In the genomic region with DNA sequence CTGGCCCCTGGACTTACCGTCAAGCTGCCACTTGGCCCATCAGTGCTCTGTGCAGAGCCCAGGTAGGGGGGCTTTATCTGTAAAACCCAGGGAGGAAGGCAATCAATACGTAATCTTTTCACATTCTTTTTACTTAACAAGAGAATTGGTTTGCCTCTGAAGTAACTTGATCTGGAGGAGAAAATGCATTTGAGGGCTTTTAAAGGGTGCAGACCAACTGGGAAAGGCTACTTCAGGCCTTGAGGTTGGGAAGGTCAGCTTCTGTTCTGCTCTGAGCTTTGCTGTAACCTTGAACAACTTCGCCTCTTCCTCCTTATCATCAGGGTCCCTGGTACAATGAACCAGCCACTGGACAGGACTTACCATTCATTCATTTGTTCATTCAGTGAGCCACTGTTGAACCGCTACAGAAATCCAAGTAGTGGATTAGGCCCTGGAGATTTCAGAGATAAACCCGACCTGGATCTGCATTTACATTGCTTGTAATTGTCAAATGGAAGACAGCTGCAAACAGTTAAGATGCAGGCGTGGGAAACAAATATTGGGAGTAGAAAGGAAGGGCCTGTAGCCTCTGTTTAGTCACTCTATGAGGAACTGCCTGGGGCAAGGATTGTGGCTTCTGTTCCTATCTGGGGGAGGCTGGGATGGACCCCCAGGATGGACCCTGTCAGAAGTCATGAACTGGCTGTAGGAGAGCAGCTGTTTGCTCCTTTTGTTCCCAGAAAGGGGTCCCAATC, we compare ENCODE assay signal across 9 cellular contexts.
DNase-seq lines count a peak whose midpoint lies in the region; ATAC-seq and TF ChIP-seq lines count a peak whose summit lies in the region.
"Had no signal": no experiment of that assay in that cellular context is flagged by ENCODE, and none has a peak within 500 bp of the region (broad histone marks: within the 10 kb centered on the region; RNA-seq: fewer than 3 reads in every experiment).

No MANE protein-coding gene starts in this region.

- WGBS in smooth muscle cell (ENCODE audit: low lambda C conversion rate), result 44% methylated on average over 6 of the region's 6 CpGs

- peaks cover 10% of the 10 kb centered on the region for H3K4me1 Mint-ChIP-seq in stimulated activated memory B cell treated with anti-CD40 and anti-IgM and Interleukin-4, amounts not matched to agents 10 μg/mL and 1 μg/mL and 100 μg/mL, for 72 hours

- ATAC-seq in foreskin keratinocyte, result peak; percentile 65
- ATAC-seq in GM21526 (IDR thresholded peaks at IDR 0.05; ENCODE audit: low FRiP score, unreplicated experiment), result no peak
- no peak for ATAC-seq in stimulated activated memory B cell treated with anti-CD40 and anti-IgM and Interleukin-4, amounts not matched to agents 10 μg/mL and 1 μg/mL and 100 μg/mL, for 72 hours

- peak overlapping the region; percentile 26 for H3K4me2 ChIP-seq in smooth muscle cell

- no peak overlapping the region for H3K4me3 Mint-ChIP-seq in stimulated activated memory B cell treated with anti-CD40 and anti-IgM and Interleukin-4, amounts not matched to agents 10 μg/mL and 1 μg/mL and 100 μg/mL, for 72 hours

- peak; percentile 24 for DNase-seq in activated effector memory CD4-positive, alpha-beta T cell treated with anti-CD3 and anti-CD28 coated beads, Interleukin-2, amount 50 U/mL, for 16 hours
- no peak for DNase-seq in activated effector memory CD4-positive, alpha-beta T cell treated with Interleukin-2 at 50 U/mL for 16 hours
- DNase-seq in SK-N-DZ (ENCODE audit: low spot score), result peak; percentile 82
- peak in 1 of 2 donors; percentile 71 for DNase-seq in foreskin keratinocyte
- no peak for DNase-seq in smooth muscle cell (lab: John Stamatoyannopoulos, UW; ENCODE audit: unreplicated experiment)
- DNase-seq in LoVo (ENCODE audit: low spot score), result no peak
- DNase-seq: stimulated activated CD8-positive, alpha-beta memory T cell treated with anti-CD3 and anti-CD28 coated beads, Interleukin-4, amount 100 ng/mL, for 48 hours had no signal

- H3K9me3 Mint-ChIP-seq in stimulated activated memory B cell treated with anti-CD40 and anti-IgM and Interleukin-4, amounts not matched to agents 10 μg/mL and 1 μg/mL and 100 μg/mL, for 72 hours, result no peaks in the 10 kb centered on the region

- H3K27me3 Mint-ChIP-seq in stimulated activated memory B cell treated with anti-CD40 and anti-IgM and Interleukin-4, amounts not matched to agents 10 μg/mL and 1 μg/mL and 100 μg/mL, for 72 hours, result peaks cover 10% of the 10 kb centered on the region

- H3K79me2 ChIP-seq in smooth muscle cell (ENCODE audit: low read depth), result no peaks in the 10 kb centered on the region

- H3K36me3 ChIP-seq in smooth muscle cell (ENCODE audit: low read depth), result no peaks in the 10 kb centered on the region

- H2AFZ ChIP-seq in smooth muscle cell (ENCODE audit: low read depth), result no peak overlapping the region

- TF ChIP-seq CTCF in foreskin keratinocyte (conservative IDR thresholded peaks at IDR 0.05) (no peak), smooth muscle cell (IDR thresholded peaks at IDR 0.05; ENCODE audit: borderline replicate concordance, insufficient read depth, poor library complexity, severe bottlenecking) (no peak)

- H3K27me3 ChIP-seq in foreskin keratinocyte (no peaks in the 10 kb centered on the region), smooth muscle cell (ENCODE audit: low read depth) (no peaks in the 10 kb centered on the region)

- H4K20me1 ChIP-seq in smooth muscle cell (ENCODE audit: low read depth), result no peaks in the 10 kb centered on the region

- H3K36me3 Mint-ChIP-seq in stimulated activated memory B cell treated with anti-CD40 and anti-IgM and Interleukin-4, amounts not matched to agents 10 μg/mL and 1 μg/mL and 100 μg/mL, for 72 hours, result no peaks in the 10 kb centered on the region

- H3K27ac Mint-ChIP-seq in stimulated activated memory B cell treated with anti-CD40 and anti-IgM and Interleukin-4, amounts not matched to agents 10 μg/mL and 1 μg/mL and 100 μg/mL, for 72 hours, result no peak overlapping the region

- H3F3A ChIP-seq in smooth muscle cell (ENCODE audit: low read depth), result peaks cover 9% of the 10 kb centered on the region

- H3K4me1 ChIP-seq in foreskin keratinocyte (peaks cover 15% of the 10 kb centered on the region), smooth muscle cell (ENCODE audit: low read depth) (peaks cover 28% of the 10 kb centered on the region)

- H3K27ac ChIP-seq in foreskin keratinocyte, result peak overlapping the region; percentile 10
- peak overlapping the region; percentile 19 for H3K27ac ChIP-seq in smooth muscle cell (ENCODE audit: low read depth)

- no peak overlapping the region for H3K4me3 ChIP-seq in smooth muscle cell

- H3K9me3 ChIP-seq in smooth muscle cell (replicated peaks; ENCODE audit: low read depth), result no peaks in the 10 kb centered on the region

- no peak overlapping the region for H3K9ac ChIP-seq in smooth muscle cell (ENCODE audit: low read depth)

Comparison
In these comparisons a context has a peak if more than half of its experiments do, and no peak if none do; other contexts are left out.
1. DNase-seq: peak in activated effector memory CD4-positive, alpha-beta T cell treated with anti-CD3 and anti-CD28 coated beads, Interleukin-2, amount 50 U/mL, for 16 hours (single experiment) and SK-N-DZ (single experiment); none in activated effector memory CD4-positive, alpha-beta T cell treated with Interleukin-2 at 50 U/mL for 16 hours (single experiment), smooth muscle cell (single experiment) and LoVo (single experiment).